ENCODE assay signal across 10 cellular contexts in the genomic region with DNA sequence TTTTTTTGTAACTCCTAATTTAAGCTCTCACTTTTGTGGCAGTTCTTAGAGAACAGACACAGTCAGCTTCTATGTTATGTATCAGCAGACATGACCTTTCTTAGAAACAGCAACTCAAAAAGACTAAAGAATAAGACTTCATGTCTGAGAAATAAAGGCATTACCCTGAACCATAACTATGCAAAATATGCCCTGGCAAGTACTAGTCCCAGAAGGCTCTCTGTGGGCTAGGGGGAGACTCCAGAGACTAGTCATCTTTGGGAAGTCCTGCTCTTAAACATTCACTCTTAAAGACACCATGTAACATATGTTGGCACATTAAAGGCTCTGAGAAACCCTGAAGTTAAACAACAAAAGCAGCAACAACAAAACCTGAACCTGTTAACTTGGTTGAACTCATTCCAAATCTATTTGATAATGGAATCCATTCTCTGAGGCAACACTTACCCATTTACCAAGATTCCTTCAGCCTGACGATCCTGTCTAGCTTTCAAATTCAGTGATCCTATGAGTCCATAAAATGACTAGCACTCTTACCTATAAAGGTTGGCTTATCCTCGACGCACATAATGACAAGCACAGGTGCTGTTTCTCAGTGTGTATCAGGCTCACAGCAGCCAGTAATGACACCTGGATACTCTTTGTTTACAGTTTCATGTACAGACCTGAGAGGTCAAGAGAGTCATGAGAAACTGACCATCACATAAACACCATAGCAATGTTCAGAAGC.
A peak's percentile ranks its signal among the peaks of the same experiment; 100 is the strongest.
DNase-seq lines count a peak whose midpoint lies in the region; ATAC-seq and TF ChIP-seq lines count a peak whose summit lies in the region.
"Had no signal": no experiment of that assay in that cellular context is flagged by ENCODE, and none has a peak within 500 bp of the region (broad histone marks: within the 10 kb centered on the region; RNA-seq: fewer than 3 reads in every experiment).

No MANE protein-coding gene starts in this region.

- no peak overlapping the region for H4K91ac ChIP-seq in IMR-90 (ENCODE audit: insufficient read depth, low read depth, low read length)

- H3K27me3 Mint-ChIP-seq in naive thymus-derived CD8-positive, alpha-beta T cell: no peaks in the 10 kb centered on the region

- in situ Hi-C loops in IMR-90 (cut with MboI; ENCODE audit: low sequenced_read_pairs): no loop called here

- DNase-seq in DMS53 (lab: John Stamatoyannopoulos, UW) (peak; percentile 79), IMR-90 (peak; percentile 90), fibroblast of peridontal ligament (ENCODE audit: extremely low read depth) (peak; percentile 93), adrenal gland (no peak), GM10266 (ENCODE audit: extremely low spot score) (no peak), NCI-H1105 treated with DMSO at 0.1 percent for 48 hours (lab: John Stamatoyannopoulos, UW) (no peak)
- DNase-seq in naive thymus-derived CD8-positive, alpha-beta T cell: no peak
- DNase-seq: NCI-H69 had no signal

- peaks cover 0 to 2% (median 0%) of the 10 kb centered on the region in 3 donors for H3K36me3 Mint-ChIP-seq in naive thymus-derived CD8-positive, alpha-beta T cell
- H3K36me3 Mint-ChIP-seq: mesothelial cell of epicardium had no signal

- TF ChIP-seq POLR2A in IMR-90 (IDR thresholded peaks at IDR 0.05; ENCODE audit: low read depth, low read length) (no peak), adrenal gland (IDR thresholded peaks at IDR 0.05) (no peak)

- H2BK120ac ChIP-seq in IMR-90 (ENCODE audit: low read depth, low read length): peak overlapping the region; percentile 50

- peak overlapping the region; percentile 26 for H2AK5ac ChIP-seq in IMR-90 (ENCODE audit: low read depth, low read length)

- H3K4me1 ChIP-seq in IMR-90 (ENCODE audit: control insufficient read depth, insufficient read depth, low read length) (peaks cover 21% of the 10 kb centered on the region), adrenal gland (replicated peaks in 1 of 2) (no peaks in the 10 kb centered on the region)

- H3K27ac Mint-ChIP-seq in naive thymus-derived CD8-positive, alpha-beta T cell: no peak overlapping the region
- H3K27ac Mint-ChIP-seq: mesothelial cell of epicardium had no signal

- BruUV-seq in IMR-90 (replicated peaks; lab: Mats Ljungman, UMichigan): no TSS peak

- H3K36me3 ChIP-seq in IMR-90 (ENCODE audit: control insufficient read depth, insufficient read depth, low read length) (no peaks in the 10 kb centered on the region), adrenal gland (replicated peaks in 1 of 2) (no peaks in the 10 kb centered on the region)

- WGBS in IMR-90 (ENCODE audit: extremely low coverage in 2 of 2, insufficient read length in 1 of 2), 2 experiments: 71% methylated on average over 1 of the region's 3 CpGs; no CpG with 5 or more reads in 1 of the 2 experiments
- WGBS in adrenal gland, 4 donors: 77 to 92% (median 83%) methylated on average over 3 of the region's 3 CpGs

- H2BK5ac ChIP-seq in IMR-90 (ENCODE audit: low read depth, low read length, poor library complexity, severe bottlenecking): peak overlapping the region; percentile 51

- H3K4me3 ChIP-seq in IMR-90 (ENCODE audit: insufficient read depth, low read depth, low read length) (no peak overlapping the region), adrenal gland (no peak overlapping the region)

- no peak overlapping the region for H3K56ac ChIP-seq in IMR-90 (ENCODE audit: extremely low read depth, insufficient read depth, low read length)

- peak overlapping the region; percentile 14 for H3K4ac ChIP-seq in IMR-90 (ENCODE audit: low read depth, low read length)

- peaks cover 17% of the 10 kb centered on the region; the same call in 1 of the 2 replicates for H4K20me1 ChIP-seq in IMR-90 (ENCODE audit: insufficient read depth, low read length)

- POLR2A ChIA-PET in IMR-90 (lab: Charles Lee; ENCODE audit: unreplicated experiment): no interaction called here
- POLR2A ChIA-PET in naive thymus-derived CD8-positive, alpha-beta T cell (lab: Charles Lee): no interaction called here

- no peak for TF ChIP-seq RAD21 in IMR-90 (IDR thresholded peaks at IDR 0.05; ENCODE audit: low read length)

- H4K8ac ChIP-seq in IMR-90 (ENCODE audit: low read depth in 2 of 2, low read length in 2 of 2): peak overlapping the region in 1 of 2 experiments; percentile 16; a peak in 2 of 4 replicates

- peak overlapping the region; percentile 4; the same call in 1 of the 2 replicates for H4K5ac ChIP-seq in IMR-90 (ENCODE audit: low read depth, low read length)

- H3K23ac ChIP-seq in IMR-90 (ENCODE audit: low read depth, low read length): no peak overlapping the region

- H3K9me3 ChIP-seq in IMR-90 (ENCODE audit: control insufficient read depth, insufficient read depth, low read length) (no peaks in the 10 kb centered on the region), adrenal gland (replicated peaks in 1 of 3) (no peaks in the 10 kb centered on the region)

- H3K27ac ChIP-seq in IMR-90 (ENCODE audit: insufficient read depth, low read length) (no peak overlapping the region), adrenal gland (no peak overlapping the region)

- peak overlapping the region; percentile 39 for H3K14ac ChIP-seq in IMR-90 (replicated peaks; ENCODE audit: low read depth, low read length)

- H3K27me3 ChIP-seq in IMR-90 (ENCODE audit: control insufficient read depth, insufficient read depth, low read length) (no peaks in the 10 kb centered on the region), adrenal gland (no peaks in the 10 kb centered on the region)

- no peak overlapping the region for H3K9ac ChIP-seq in IMR-90 (ENCODE audit: low read depth, low read length)

- dilution Hi-C loops in IMR-90 (cut with HindIII; ENCODE audit: low sequenced_read_pairs, unreplicated experiment): no loop called here

- peak overlapping the region; percentile 7; the same call in 2 of the 3 replicates for H2BK15ac ChIP-seq in IMR-90 (ENCODE audit: low read depth, low read length)

- peak overlapping the region; percentile 23; the same call in 1 of the 2 replicates for H2BK20ac ChIP-seq in IMR-90 (ENCODE audit: low read depth, low read length)

- H3K4me2 ChIP-seq in IMR-90 (ENCODE audit: low read depth, low read length): peak overlapping the region; percentile 25; the same call in 1 of the 2 replicates

- peak overlapping the region; percentile 51; the same call in 1 of the 2 replicates for H3K18ac ChIP-seq in IMR-90 (ENCODE audit: low read depth, low read length)

- CTCF ChIA-PET in IMR-90 (lab: Yijun Ruan, JAX): no interaction called here

- H3K9me3 Mint-ChIP-seq in naive thymus-derived CD8-positive, alpha-beta T cell: no peaks in the 10 kb centered on the region

- peaks cover 61 to 71% of the 10 kb centered on the region in 2 experiments for H3K79me1 ChIP-seq in IMR-90 (ENCODE audit: low read depth in 1 of 2, low read length in 2 of 2)

- H2AFZ ChIP-seq in IMR-90 (replicated peaks; ENCODE audit: low read length, poor library complexity): no peak overlapping the region

- intact Hi-C loops in IMR-90 (cut with micrococcal nuclease): no loop called here
- intact Hi-C loops in adrenal gland (cut with DNase I): no loop called here

- H3K4me3 Mint-ChIP-seq in naive thymus-derived CD8-positive, alpha-beta T cell: no peak overlapping the region
- H3K4me3 Mint-ChIP-seq: mesothelial cell of epicardium had no signal

- peak; percentile 44 for ATAC-seq in GM19452 (IDR thresholded peaks at IDR 0.05; ENCODE audit: unreplicated experiment)
- peak; percentile 95 for ATAC-seq in IMR-90 (ENCODE audit: low read depth)
- ATAC-seq in naive thymus-derived CD8-positive, alpha-beta T cell: no peak

- no peak overlapping the region for H2AK9ac ChIP-seq in IMR-90 (replicated peaks; ENCODE audit: low read depth, low read length, poor library complexity)

- TF ChIP-seq CTCF in IMR-90 (conservative IDR thresholded peaks at IDR 0.05; ENCODE audit: low read depth, low read length): no peak
- no peak for TF ChIP-seq CTCF in adrenal gland (IDR thresholded peaks at IDR 0.05)
- TF ChIP-seq CTCF in GM10266 (IDR thresholded peaks at IDR 0.05; ENCODE audit: control insufficient read depth, insufficient read depth, low read depth, missing control alignments): no peak

- peaks cover 25 to 75% (median 54%) of the 10 kb centered on the region in 4 donors for H3K4me1 Mint-ChIP-seq in naive thymus-derived CD8-positive, alpha-beta T cell

- peaks cover 15% of the 10 kb centered on the region for H3K9me1 ChIP-seq in IMR-90 (ENCODE audit: insufficient read depth, low read length)

TF ChIP-seq in IMR-90, 13 proteins besides CTCF, POLR2A, EP300 and RAD21 (continues in another document):
- TF ChIP-seq MXI1 (IDR thresholded peaks at IDR 0.05; ENCODE audit: borderline replicate concordance, low read depth, low read length) (no peak), FOS (IDR thresholded peaks at IDR 0.05; ENCODE audit: low read depth, low read length) (no peak), ELK1 (IDR thresholded peaks at IDR 0.05; ENCODE audit: borderline replicate concordance, low read depth, low read length) (no peak), RFX5 (IDR thresholded peaks at IDR 0.05; ENCODE audit: low read depth, low read length) (no peak), USF2 (IDR thresholded peaks at IDR 0.05; ENCODE audit: low read depth, low read length) (no peak), CHD1 (IDR thresholded peaks at IDR 0.05; ENCODE audit: low read depth, low read length) (no peak), SMC3 (IDR thresholded peaks at IDR 0.05; ENCODE audit: low read depth, low read length) (no peak), CEBPB (IDR thresholded peaks at IDR 0.05; ENCODE audit: low read depth, low read length) (no peak), BHLHE40 (IDR thresholded peaks at IDR 0.05; ENCODE audit: low read depth, low read length) (no peak), NFE2L2 (IDR thresholded peaks at IDR 0.05; ENCODE audit: low read depth, low read length) (no peak), MAZ (IDR thresholded peaks at IDR 0.05; ENCODE audit: borderline replicate concordance, low read depth, low read length) (no peak), MAFK (IDR thresholded peaks at IDR 0.05; ENCODE audit: low read depth, low read length) (no peak)

Comparison
In these comparisons a context has a peak if more than half of its experiments do, and no peak if none do; other contexts are left out.
1. DNase-seq: peak in DMS53 (single experiment), IMR-90 (single experiment) and fibroblast of peridontal ligament (single experiment); none in naive thymus-derived CD8-positive, alpha-beta T cell (0 of 10), adrenal gland (0 of 7), GM10266 (single experiment) and NCI-H1105 treated with DMSO at 0.1 percent for 48 hours (single experiment).
2. ATAC-seq: peak in GM19452 (single experiment) and IMR-90 (single experiment); none in naive thymus-derived CD8-positive, alpha-beta T cell (0 of 2).